In genomic region chr7:155710035-155710434, GRCh38 we compare ENCODE assay signal across 2 cellular contexts.
TF ChIP-seq lines count a peak whose summit lies in the region.

No MANE protein-coding gene starts in this region.

TF ChIP-seq in HepG2, 621 proteins besides CTCF, POLR2A, EP300 and RAD21:
- TF ChIP-seq ZNF770 (CRISPR knock-in tag; IDR thresholded peaks at IDR 0.05) (no peak), EED (CRISPR knock-in tag; IDR thresholded peaks at IDR 0.05) (no peak), ZGPAT (CRISPR knock-in tag; IDR thresholded peaks at IDR 0.05) (no peak), THAP11 (CRISPR knock-in tag; IDR thresholded peaks at IDR 0.05) (no peak), ZNF563 (CRISPR knock-in tag; IDR thresholded peaks at IDR 0.05) (no peak), ZNF549 (CRISPR knock-in tag; IDR thresholded peaks at IDR 0.05) (no peak), ZSCAN29 (CRISPR knock-in tag; conservative IDR thresholded peaks at IDR 0.05) (no peak), BRCA1 (CRISPR knock-in tag; IDR thresholded peaks at IDR 0.05) (no peak), ZNF740 (CRISPR knock-in tag; IDR thresholded peaks at IDR 0.05) (no peak), ZNF282 (IDR thresholded peaks at IDR 0.05; ENCODE audit: partially characterized antibody) (no peak), MAFK (conservative IDR thresholded peaks at IDR 0.05 in 1 of 2, IDR thresholded peaks at IDR 0.05 in 1 of 2; ENCODE audit: low read length in 2 of 2) (peak; percentile 41 to 67), MAFF (IDR thresholded peaks at IDR 0.05; ENCODE audit: low read depth, low read length) (peak; percentile 36; the same call in 1 of the 2 replicates)

TF ChIP-seq in GM12878, 131 proteins besides CTCF, POLR2A, EP300 and RAD21:
- TF ChIP-seq SMAD5 (IDR thresholded peaks at IDR 0.05; ENCODE audit: low read depth) (no peak), NKRF (conservative IDR thresholded peaks at IDR 0.05) (no peak), JUND (IDR thresholded peaks at IDR 0.05; ENCODE audit: low read depth, low read length) (no peak), BHLHE40 (IDR thresholded peaks at IDR 0.05; ENCODE audit: borderline replicate concordance in 1 of 2, low read depth in 2 of 2, low read length in 1 of 2) (no peak), YBX1 (IDR thresholded peaks at IDR 0.05) (no peak), SRF (IDR thresholded peaks at IDR 0.05; ENCODE audit: low read depth in 2 of 2, low read length in 2 of 2) (no peak), SREBF1 (IDR thresholded peaks at IDR 0.05; ENCODE audit: low read length) (no peak), PBX3 (IDR thresholded peaks at IDR 0.05; ENCODE audit: insufficient replicate concordance, low read depth, low read length) (no peak), BCL3 (IDR thresholded peaks at IDR 0.05; ENCODE audit: borderline replicate concordance, insufficient read depth, low read depth, low read length, poor library complexity, severe bottlenecking) (no peak), EED (IDR thresholded peaks at IDR 0.05; ENCODE audit: low read depth) (no peak), NR2C2 (IDR thresholded peaks at IDR 0.05; ENCODE audit: borderline replicate concordance, control insufficient read depth, insufficient read length, low read depth) (no peak), TBL1XR1 (IDR thresholded peaks at IDR 0.05; ENCODE audit: low read depth, low read length) (no peak)
